ENCODE assay signal across 1 cellular context in genomic region chr4:185835336-185835735, GRCh38.
TF ChIP-seq lines count a peak whose summit lies in the region.

No MANE protein-coding gene starts in this region.

TF ChIP-seq in H1, 55 proteins besides CTCF, POLR2A, EP300 and RAD21:
- TF ChIP-seq PHF8 (conservative IDR thresholded peaks at IDR 0.05; ENCODE audit: low read depth, low read length) (no peak), CEBPB (IDR thresholded peaks at IDR 0.05; ENCODE audit: low read depth, low read length) (no peak), SP1 (IDR thresholded peaks at IDR 0.05; ENCODE audit: low read depth, low read length) (no peak), GTF2F1 (IDR thresholded peaks at IDR 0.05; ENCODE audit: borderline replicate concordance, low read depth, low read length) (no peak), ASH2L (IDR thresholded peaks at IDR 0.05; ENCODE audit: low read length) (no peak), NANOG (IDR thresholded peaks at IDR 0.05; ENCODE audit: insufficient read depth, low read depth, low read length, poor library complexity, severe bottlenecking) (no peak), CHD1 (IDR thresholded peaks at IDR 0.05; ENCODE audit: low read depth, low read length) (no peak), SUZ12 (IDR thresholded peaks at IDR 0.05; ENCODE audit: low read length) (no peak), TAF7 (optimal IDR thresholded peaks at IDR 0.05; ENCODE audit: borderline replicate concordance, low read depth, low read length) (no peak), BRCA1 (IDR thresholded peaks at IDR 0.05; ENCODE audit: low read depth, low read length) (no peak), TEAD4 (IDR thresholded peaks at IDR 0.05; ENCODE audit: low read depth, low read length) (no peak), RNF2 (IDR thresholded peaks at IDR 0.05; ENCODE audit: borderline replicate concordance, low read depth, low read length, missing control alignments, poor library complexity, severe bottlenecking) (no peak), CBX5 (IDR thresholded peaks at IDR 0.05; ENCODE audit: low read depth, low read length) (no peak), CTBP2 (IDR thresholded peaks at IDR 0.05; ENCODE audit: borderline replicate concordance, insufficient read depth, insufficient read length, low read length) (no peak), SP4 (IDR thresholded peaks at IDR 0.05; ENCODE audit: low read length) (no peak)
- TF ChIP-seq, protein P1, sequence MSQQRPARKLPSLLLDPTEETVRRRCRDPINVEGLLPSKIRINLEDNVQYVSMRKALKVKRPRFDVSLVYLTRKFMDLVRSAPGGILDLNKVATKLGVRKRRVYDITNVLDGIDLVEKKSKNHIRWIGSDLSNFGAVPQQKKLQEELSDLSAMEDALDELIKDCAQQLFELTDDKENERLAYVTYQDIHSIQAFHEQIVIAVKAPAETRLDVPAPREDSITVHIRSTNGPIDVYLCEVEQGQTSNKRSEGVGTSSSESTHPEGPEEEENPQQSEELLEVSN (IDR thresholded peaks at IDR 0.05), result no peak
TF ChIP-seq in H1: peak in this region for 0.
